In genomic region chr16:67022531-67023214, GRCh38 we compare ENCODE assay signal across 1 cellular context.
TF ChIP-seq lines count a peak whose summit lies in the region.

No MANE protein-coding gene starts in this region.

TF ChIP-seq in K562, 482 proteins besides CTCF, POLR2A, EP300 and RAD21 (continued from another document):
- TF ChIP-seq MAFF (IDR thresholded peaks at IDR 0.05; ENCODE audit: low read length) (no peak), POLR3G (IDR thresholded peaks at IDR 0.05; ENCODE audit: extremely low read depth, insufficient read length, insufficient replicate concordance) (no peak), ZFP1 (CRISPR knock-in tag; IDR thresholded peaks at IDR 0.05) (no peak), TCF3 (CRISPR knock-in tag; IDR thresholded peaks at IDR 0.05) (no peak)
